ENCODE assay signal across 12 cellular contexts in the genomic region with DNA sequence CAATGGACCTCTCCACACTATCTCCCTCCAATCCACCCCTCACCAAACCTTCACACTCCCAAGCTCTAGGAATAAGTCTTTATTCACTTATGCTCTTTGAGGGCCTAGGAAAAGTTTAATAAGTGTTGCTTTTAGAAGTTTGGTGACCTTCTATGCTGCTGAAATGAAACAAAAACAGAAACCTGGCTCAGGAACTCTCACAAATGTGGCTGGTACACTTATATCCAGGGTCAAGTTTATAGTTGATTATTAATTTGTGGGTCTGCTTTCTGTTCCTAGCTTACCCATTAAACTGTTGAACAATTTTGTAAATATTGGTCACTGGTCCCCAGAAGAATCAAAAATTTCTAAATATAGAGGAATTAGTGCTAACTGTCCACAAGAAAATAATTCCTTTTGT. TPM values are rescaled to one million over a fixed set of nuclear protein-coding genes. Genes with fewer than 3 reads are reported as not detected.
DNase-seq lines count a peak whose midpoint lies in the region; ATAC-seq, FAIRE-seq and TF ChIP-seq lines count a peak whose summit lies in the region.
"Had no signal": no experiment of that assay in that cellular context is flagged by ENCODE, and none has a peak within 500 bp of the region (broad histone marks: within the 10 kb centered on the region; RNA-seq: fewer than 3 reads in every experiment).

No MANE protein-coding gene starts in this region.

- TF ChIP-seq CTCF in MM.1S (IDR thresholded peaks at IDR 0.05; ENCODE audit: low read length) (no peak), WERI-Rb-1 (IDR thresholded peaks at IDR 0.05; ENCODE audit: low read depth, low read length) (no peak), hepatocyte (IDR thresholded peaks at IDR 0.05; ENCODE audit: poor library complexity) (no peak)

- H3K27me3 ChIP-seq in CD4-positive, alpha-beta memory T cell (ENCODE audit: insufficient read depth, low read length) = no peaks in the 10 kb centered on the region
- H3K27me3 ChIP-seq in MM.1S (replicated peaks; ENCODE audit: insufficient read depth, low read length) = no peaks in the 10 kb centered on the region
- peaks cover 38% of the 10 kb centered on the region for H3K27me3 ChIP-seq in WERI-Rb-1 (ENCODE audit: insufficient read depth, low read depth, severe bottlenecking)
- H3K27me3 ChIP-seq in hepatocyte = no peaks in the 10 kb centered on the region
- H3K27me3 ChIP-seq: BLaER1 treated with 17β-estradiol and CSF1 and Interleukin-3, amounts not matched to agents 10 nM and 100 nM; SJCRH30 had no signal

- no peaks in the 10 kb centered on the region for H3K36me3 ChIP-seq in CD4-positive, alpha-beta memory T cell (ENCODE audit: insufficient read depth, low read length)
- no peaks in the 10 kb centered on the region for H3K36me3 ChIP-seq in MM.1S (replicated peaks; ENCODE audit: insufficient read depth, low read length)
- H3K36me3 ChIP-seq in WERI-Rb-1 = no peaks in the 10 kb centered on the region
- no peaks in the 10 kb centered on the region for H3K36me3 ChIP-seq in hepatocyte (replicated peaks; ENCODE audit: insufficient read depth, low read depth)
- H3K36me3 ChIP-seq: BLaER1 treated with 17β-estradiol and CSF1 and Interleukin-3, amounts not matched to agents 10 nM and 100 nM; SJCRH30 had no signal

- H2AFZ ChIP-seq in MM.1S (ENCODE audit: low read length) = peak overlapping the region; percentile 41
- no peak overlapping the region for H2AFZ ChIP-seq in hepatocyte

- no peaks in the 10 kb centered on the region for H3K9me3 Mint-ChIP-seq in CD4-positive, alpha-beta memory T cell

- H3K9me2 ChIP-seq in MM.1S (replicated peaks; ENCODE audit: insufficient read depth, low read length) (no peaks in the 10 kb centered on the region), hepatocyte (replicated peaks; ENCODE audit: insufficient read depth) (no peaks in the 10 kb centered on the region)

- FAIRE-seq in HTR-8/SVneo (lab: Jason Lieb, UNC) = no peak
- FAIRE-seq: keratinocyte had no signal

- H3K36me3 Mint-ChIP-seq in CD4-positive, alpha-beta memory T cell = no peaks in the 10 kb centered on the region

- H3K4me2 ChIP-seq in MM.1S (ENCODE audit: low read depth, low read length) = peak overlapping the region; percentile 67
- no peak overlapping the region for H3K4me2 ChIP-seq in hepatocyte
- H3K4me2 ChIP-seq: BLaER1 treated with 17β-estradiol and CSF1 and Interleukin-3, amounts not matched to agents 10 nM and 100 nM had no signal

- H3K9ac ChIP-seq in MM.1S (ENCODE audit: low read length) = no peak overlapping the region
- H3K9ac ChIP-seq: BLaER1 treated with 17β-estradiol and CSF1 and Interleukin-3, amounts not matched to agents 10 nM and 100 nM had no signal

- no peak for DNase-seq in CD4-positive, alpha-beta memory T cell
- peak; percentile 56 for DNase-seq in MM.1S
- DNase-seq in SIG-M5 (lab: John Stamatoyannopoulos, UW) = no peak
- no peak for DNase-seq in WERI-Rb-1
- DNase-seq in HTR-8/SVneo (ENCODE audit: insufficient read length, low spot score) = no peak
- no peak for DNase-seq in hepatocyte (ENCODE audit: low spot score)
- DNase-seq: right cardiac atrium, SJCRH30 had no signal

- no peak overlapping the region for H3K27ac ChIP-seq in CD4-positive, alpha-beta memory T cell (ENCODE audit: low read depth, low read length)
- H3K27ac ChIP-seq in MM.1S (ENCODE audit: low read length) = no peak overlapping the region
- no peak overlapping the region for H3K27ac ChIP-seq in WERI-Rb-1
- H3K27ac ChIP-seq in hepatocyte = no peak overlapping the region
- H3K27ac ChIP-seq: BLaER1 treated with 17β-estradiol and CSF1 and Interleukin-3, amounts not matched to agents 10 nM and 100 nM; SJCRH30 had no signal

- peaks cover 46 to 79% (median 68%) of the 10 kb centered on the region in 4 donors for H3K4me1 Mint-ChIP-seq in CD4-positive, alpha-beta memory T cell

- H4K20me1 ChIP-seq in MM.1S (ENCODE audit: insufficient read depth, low read length) (no peaks in the 10 kb centered on the region), hepatocyte (ENCODE audit: insufficient read depth, poor library complexity, severe bottlenecking) (no peaks in the 10 kb centered on the region)
- H4K20me1 ChIP-seq: BLaER1 treated with 17β-estradiol and CSF1 and Interleukin-3, amounts not matched to agents 10 nM and 100 nM had no signal

- peak overlapping the region in 7 of 8 donors; percentile 3 to 76 (median 49) for H3K4me3 Mint-ChIP-seq in CD4-positive, alpha-beta memory T cell

- peaks cover 78% of the 10 kb centered on the region for H3K4me1 ChIP-seq in CD4-positive, alpha-beta memory T cell (ENCODE audit: insufficient read depth, low read length)
- H3K4me1 ChIP-seq in MM.1S (ENCODE audit: low read length) (peaks cover 7% of the 10 kb centered on the region; the same call in 1 of the 2 replicates), hepatocyte (ENCODE audit: insufficient read depth) (no peaks in the 10 kb centered on the region)
- H3K4me1 ChIP-seq: SJCRH30 had no signal

- no peaks in the 10 kb centered on the region for H3K9me3 ChIP-seq in CD4-positive, alpha-beta memory T cell (ENCODE audit: control insufficient read depth in 1 of 2, low read length in 2 of 2)
- H3K9me3 ChIP-seq in MM.1S (replicated peaks; ENCODE audit: insufficient read depth, low read length) = no peaks in the 10 kb centered on the region
- no peaks in the 10 kb centered on the region for H3K9me3 ChIP-seq in WERI-Rb-1 (ENCODE audit: severe bottlenecking)
- H3K9me3 ChIP-seq in hepatocyte (ENCODE audit: low read depth) = no peaks in the 10 kb centered on the region
- H3K9me3 ChIP-seq: BLaER1 treated with 17β-estradiol and CSF1 and Interleukin-3, amounts not matched to agents 10 nM and 100 nM; SJCRH30 had no signal

- no peaks in the 10 kb centered on the region for H3F3A ChIP-seq in MM.1S (ENCODE audit: insufficient read depth, low read length)

- H3K27ac Mint-ChIP-seq in CD4-positive, alpha-beta memory T cell = peak overlapping the region in 6 of 7 donors; percentile 23 to 88 (median 71)

- ATAC-seq in GM19023 (IDR thresholded peaks at IDR 0.05; ENCODE audit: unreplicated experiment) (peak; percentile 81), HG02798 (IDR thresholded peaks at IDR 0.05; ENCODE audit: poor library complexity, unreplicated experiment) (peak; percentile 84)
- ATAC-seq: right cardiac atrium had no signal

- H3K79me2 ChIP-seq in MM.1S (ENCODE audit: low read length) (no peaks in the 10 kb centered on the region), hepatocyte (no peaks in the 10 kb centered on the region)

- POLR2A ChIA-PET in CD4-positive, alpha-beta memory T cell (lab: Charles Lee; ENCODE audit: partially characterized antibody) = interaction anchor here (9.0 kb wide), 1 partner anchor 15 kb away, joined by 71 read pairs; a partner anchor contains a TSS

- CTCF ChIA-PET in CD4-positive, alpha-beta memory T cell (lab: Charles Lee; ENCODE audit: partially characterized antibody) = interaction anchor here (8.5 kb wide), 1 partner anchor 14 kb away, joined by 43 read pairs; a partner anchor contains a TSS

- intact Hi-C loops in CD4-positive, alpha-beta memory T cell (cut with micrococcal nuclease) = loop anchor here (5.0 kb wide), 1 partner anchor 188 kb away; no protein-coding TSS in a partner anchor

- peak overlapping the region in 1 of 2 donors; percentile 6 for H3K4me3 ChIP-seq in CD4-positive, alpha-beta memory T cell (ENCODE audit: low read length in 2 of 2)
- H3K4me3 ChIP-seq in MM.1S (ENCODE audit: low read length) (peak overlapping the region; percentile 18; the same call in 1 of the 2 replicates), WERI-Rb-1 (ENCODE audit: low read depth, low read length) (no peak overlapping the region), hepatocyte (no peak overlapping the region)
- H3K4me3 ChIP-seq: BLaER1 treated with 17β-estradiol and CSF1 and Interleukin-3, amounts not matched to agents 10 nM and 100 nM; SJCRH30 had no signal

- no peaks in the 10 kb centered on the region for H3K27me3 Mint-ChIP-seq in CD4-positive, alpha-beta memory T cell

RNA-seq across cellular contexts. Expression of a gene that starts 14.2 kb away (rescaled TPM):
- 100 to 1,000 TPM; 229 to 248 TPM for total RNA-seq in CD4-positive, alpha-beta memory T cell
- 10 to 100 TPM; 51.5 to 87.9 TPM for polyA plus RNA-seq in CD4-positive, alpha-beta memory T cell
- total RNA-seq in hepatocyte = 5.9 and 7.5 TPM in 2 replicates
- 1.7 and 9.1 TPM in 2 replicates for polyA plus RNA-seq in hepatocyte

Comparison
In these comparisons a context has a peak if more than half of its experiments do, and no peak if none do; other contexts are left out.
1. RNA of a gene that starts 14.2 kb away (total RNA-seq): 229 to 248 TPM in CD4-positive, alpha-beta memory T cell; 5.9 to 7.5 TPM in hepatocyte; every median in the first group is over 10 times any median in the second.